Comparison of ENCODE assay signal across 14 cellular contexts in genomic region chr10:112775892-112776679, GRCh38.
DNase-seq lines count a peak whose midpoint lies in the region; ATAC-seq and TF ChIP-seq lines count a peak whose summit lies in the region.
"Had no signal": no experiment of that assay in that cellular context is flagged by ENCODE, and none has a peak within 500 bp of the region (broad histone marks: within the 10 kb centered on the region; RNA-seq: fewer than 3 reads in every experiment).

No MANE protein-coding gene starts in this region.

- H3K27me3 ChIP-seq in Panc1 (ENCODE audit: control insufficient read depth, insufficient read depth, low read length) = no peaks in the 10 kb centered on the region
- no peaks in the 10 kb centered on the region for H3K27me3 ChIP-seq in mesenchymal stem cell (ENCODE audit: control insufficient read depth in 1 of 2, insufficient read depth in 1 of 2, low read length in 2 of 2)
- no peaks in the 10 kb centered on the region for H3K27me3 ChIP-seq in PC-9 (ENCODE audit: insufficient read depth, low read depth)
- H3K27me3 ChIP-seq: breast epithelium, heart right ventricle had no signal

- no peaks in the 10 kb centered on the region for H3K79me2 ChIP-seq in PC-9 (ENCODE audit: low read depth)

- CTCF ChIA-PET in Panc1 (lab: Charles Lee) (interaction anchor here (0.7 kb wide), 1 partner anchor 58 kb away, joined by 8 read pairs; no protein-coding TSS in a partner anchor), PC-9 (lab: Charles Lee) (no interaction called here)

- peaks cover 41% of the 10 kb centered on the region for H3K4me1 ChIP-seq in Panc1 (ENCODE audit: control insufficient read depth, insufficient read depth, low read length)
- H3K4me1 ChIP-seq in mesenchymal stem cell (ENCODE audit: control insufficient read depth, insufficient read depth, low read depth, low read length) = peaks cover 10% of the 10 kb centered on the region
- peaks cover 34% of the 10 kb centered on the region for H3K4me1 ChIP-seq in PC-9 (replicated peaks; ENCODE audit: insufficient read depth)

- H4K20me1 ChIP-seq in PC-9 (ENCODE audit: insufficient read depth) = no peaks in the 10 kb centered on the region

- H3K79me1 ChIP-seq in mesenchymal stem cell (replicated peaks; ENCODE audit: low read length, poor library complexity, severe bottlenecking) = peaks cover 10% of the 10 kb centered on the region

- no TSS peak for BruUV-seq in Panc1 (replicated peaks; lab: Mats Ljungman, UMichigan)
- BruUV-seq in PC-9 (replicated peaks; lab: Mats Ljungman, UMichigan) = no TSS peak

- H3K27ac ChIP-seq in Panc1 (ENCODE audit: low read length) = peak overlapping the region; percentile 62
- H3K27ac ChIP-seq in mesenchymal stem cell (ENCODE audit: low read length, poor library complexity, severe bottlenecking) = peak overlapping the region; percentile 14
- H3K27ac ChIP-seq in PC-9 = no peak overlapping the region
- H3K27ac ChIP-seq: heart right ventricle had no signal

- H3K9ac ChIP-seq in mesenchymal stem cell (ENCODE audit: low read length) = no peak overlapping the region

- peak overlapping the region; percentile 64 for H2AK5ac ChIP-seq in mesenchymal stem cell (ENCODE audit: low read length, severe bottlenecking)

- POLR2A ChIA-PET in Panc1 (lab: Charles Lee) (interaction anchor here (0.6 kb wide), 1 partner anchor 14 kb away, joined by 3 read pairs; no protein-coding TSS in a partner anchor), PC-9 (lab: Charles Lee; ENCODE audit: unreplicated experiment) (no interaction called here)

- intact Hi-C loops in Panc1 (cut with micrococcal nuclease; ENCODE audit: unreplicated experiment) = loop anchor here (10.0 kb wide), 1 partner anchor 211 kb away; no protein-coding TSS in a partner anchor
- intact Hi-C loops in PC-9 (cut with micrococcal nuclease; ENCODE audit: unreplicated experiment) = no loop called here

- H2BK5ac ChIP-seq in mesenchymal stem cell (ENCODE audit: low read depth, low read length, poor library complexity, severe bottlenecking) = no peak overlapping the region

- peaks cover 20% of the 10 kb centered on the region for H3F3A ChIP-seq in PC-9 (ENCODE audit: insufficient read depth, low read depth)

- 41% methylated on average over 14 of the region's 14 CpGs for whole genome bisulfite sequencing in mesenchymal stem cell

- no peak overlapping the region for H3K4me3 ChIP-seq in Panc1 (ENCODE audit: low read depth in 2 of 2, low read length in 2 of 2)
- no peak overlapping the region for H3K4me3 ChIP-seq in mesenchymal stem cell (ENCODE audit: insufficient read depth in 1 of 2, low read depth in 1 of 2, low read length in 2 of 2)
- no peak overlapping the region for H3K4me3 ChIP-seq in PC-9
- H3K4me3 ChIP-seq: breast epithelium, heart right ventricle had no signal

- H3K36me3 ChIP-seq in Panc1 (ENCODE audit: control insufficient read depth, insufficient read depth, low read length) (no peaks in the 10 kb centered on the region), mesenchymal stem cell (ENCODE audit: control insufficient read depth in 1 of 2, insufficient read depth in 2 of 2, low read depth in 1 of 2, low read length in 2 of 2) (peaks cover 0 to 4% of the 10 kb centered on the region in 2 experiments), PC-9 (ENCODE audit: low read depth) (no peaks in the 10 kb centered on the region)
- H3K36me3 ChIP-seq: breast epithelium, heart right ventricle had no signal

- no peaks in the 10 kb centered on the region for H3K9me3 ChIP-seq in Panc1 (ENCODE audit: control insufficient read depth, insufficient read depth, low read depth, low read length)
- H3K9me3 ChIP-seq in mesenchymal stem cell (ENCODE audit: control insufficient read depth, low read length) = no peaks in the 10 kb centered on the region
- no peaks in the 10 kb centered on the region for H3K9me3 ChIP-seq in PC-9 (ENCODE audit: insufficient read depth, low read depth)
- H3K9me3 ChIP-seq: breast epithelium had no signal

- H3K18ac ChIP-seq in mesenchymal stem cell (ENCODE audit: low read depth in 1 of 2, low read length in 2 of 2) = peak overlapping the region in 1 of 2 experiments; percentile 29

- peak overlapping the region; percentile 28 for H3K4me2 ChIP-seq in mesenchymal stem cell (ENCODE audit: low read length, poor library complexity, severe bottlenecking)
- no peak overlapping the region for H3K4me2 ChIP-seq in PC-9

- ATAC-seq in Panc1 (peak; percentile 79), HG03457 (IDR thresholded peaks at IDR 0.05; ENCODE audit: unreplicated experiment) (no peak)
- ATAC-seq: heart right ventricle; left ventricle myocardium superior; stimulated activated naive B cell treated with anti-CD40 and anti-IgM and Interleukin-4, amounts not matched to agents 10 μg/mL and 1 μg/mL and 100 μg/mL, for 72 hours had no signal

- in situ Hi-C loops in Panc1 (cut with HindIII; ENCODE audit: low pct_unique_long_range_greater_than_20kb, low sequenced_read_pairs) = no loop called here

- no peak overlapping the region for H3K23ac ChIP-seq in mesenchymal stem cell (ENCODE audit: low read length in 2 of 2)

- H3K14ac ChIP-seq in mesenchymal stem cell (ENCODE audit: low read length in 2 of 2) = no peak overlapping the region

- TF ChIP-seq CTCF in Panc1 (IDR thresholded peaks at IDR 0.05) (no peak), PC-9 (conservative IDR thresholded peaks at IDR 0.05) (no peak)

- peak overlapping the region; percentile 75 for H4K8ac ChIP-seq in mesenchymal stem cell (ENCODE audit: low read length)

- peak overlapping the region in 1 of 2 experiments; percentile 59 for H2BK12ac ChIP-seq in mesenchymal stem cell (ENCODE audit: low read length in 2 of 2)

- no peaks in the 10 kb centered on the region for H3K9me2 ChIP-seq in PC-9 (ENCODE audit: insufficient read depth)

- H3K4ac ChIP-seq in mesenchymal stem cell (ENCODE audit: low read depth in 1 of 2, low read length in 2 of 2) = peak overlapping the region in 1 of 2 experiments; percentile 44

- H2AFZ ChIP-seq in mesenchymal stem cell (ENCODE audit: low read depth, low read length) (no peak overlapping the region), PC-9 (no peak overlapping the region)

- H2BK15ac ChIP-seq in mesenchymal stem cell (ENCODE audit: low read depth, poor library complexity, severe bottlenecking) = no peak overlapping the region

- peak; percentile 51 for DNase-seq in COLO668 (lab: John Stamatoyannopoulos, UW; ENCODE audit: unreplicated experiment)
- peak; percentile 87 for DNase-seq in NCI-H1436 treated with DMSO at 0.1 percent for 48 hours (lab: John Stamatoyannopoulos, UW)
- no peak for DNase-seq in Panc1 (ENCODE audit: low read depth, low spot score)
- peak; percentile 18 for DNase-seq in mesenchymal stem cell
- no peak for DNase-seq in PC-9
- DNase-seq in HCEC 1CT = no peak
- DNase-seq in glomerular visceral epithelial cell (ENCODE audit: extremely low spot score) = no peak
- DNase-seq: activated CD8-positive, alpha-beta memory T cell treated with anti-CD3 and anti-CD28 coated beads for 24 hours; activated naive CD4-positive, alpha-beta T cell; heart right ventricle; left ventricle myocardium superior; stimulated activated naive B cell treated with anti-CD40 and anti-IgM and Interleukin-4, amounts not matched to agents 10 μg/mL and 1 μg/mL and 100 μg/mL, for 72 hours had no signal

- H4K91ac ChIP-seq in mesenchymal stem cell (ENCODE audit: low read length) = no peak overlapping the region

- no peak overlapping the region for H2BK120ac ChIP-seq in mesenchymal stem cell (ENCODE audit: low read depth, low read length)

Comparison
In these comparisons a context has a peak if more than half of its experiments do, and no peak if none do; other contexts are left out.
1. DNase-seq: peak in COLO668 (single experiment), NCI-H1436 treated with DMSO at 0.1 percent for 48 hours (single experiment) and mesenchymal stem cell (single experiment); none in Panc1 (single experiment), PC-9 (0 of 2), HCEC 1CT (single experiment) and glomerular visceral epithelial cell (single experiment).